Comparison of ENCODE assay signal across 8 cellular contexts in genomic region chr14:20998674-20999366, GRCh38.
DNase-seq lines count a peak whose midpoint lies in the region; TF ChIP-seq lines count a peak whose summit lies in the region.

SLC39A2 (plus strand) TSS chr14:20999293; CDS start chr14:20999447, 154 bp downstream.

- peaks cover 37% of the 10 kb centered on the region for H3K36me3 Mint-ChIP-seq in stimulated activated naive CD8-positive, alpha-beta T cell treated with anti-CD3 and anti-CD28 coated beads, Interleukin-15, Interleukin-2, amounts not matched to agents 100 ng/mL and 50 ng/mL, for 24 hours (ENCODE audit: low read depth)

- no peaks in the 10 kb centered on the region for H3K27me3 Mint-ChIP-seq in stimulated activated naive CD8-positive, alpha-beta T cell treated with anti-CD3 and anti-CD28 coated beads, Interleukin-15, Interleukin-2, amounts not matched to agents 100 ng/mL and 50 ng/mL, for 24 hours

- DNase-seq in HEK293T (ENCODE audit: extremely low spot score) (peak; percentile 22), astrocyte of the cerebellum (ENCODE audit: low read depth) (peak; percentile 40), iris pigment epithelial cell (ENCODE audit: low read depth) (peak; percentile 71), GOT3 (lab: John Stamatoyannopoulos, UW) (no peak), NCI-H1048 (lab: John Stamatoyannopoulos, UW) (no peak), D341Med (ENCODE audit: low spot score) (no peak)
- no peak for DNase-seq in stimulated activated CD4-positive, alpha-beta T cell treated with anti-CD3 and anti-CD28 coated beads, Interleukin-15, amount 100 ng/mL, for 24 hours

- TF ChIP-seq CTCF in astrocyte of the cerebellum (IDR thresholded peaks at IDR 0.05; ENCODE audit: low read depth, low read length, missing control alignments), result no peak

- CTCF ChIA-PET in HEK293T (lab: Yijun Ruan, JAX), result interaction anchor here (0.5 to 3.5 kb wide), 6 partner anchors 10 to 111 kb away, joined by 3 to 26 read pairs (median 3); no protein-coding TSS in a partner anchor

- no peaks in the 10 kb centered on the region for H3K9me3 Mint-ChIP-seq in stimulated activated naive CD8-positive, alpha-beta T cell treated with anti-CD3 and anti-CD28 coated beads, Interleukin-15, Interleukin-2, amounts not matched to agents 100 ng/mL and 50 ng/mL, for 24 hours

- no peak within 1 kb of the TSS for H3K4me3 ChIP-seq in astrocyte of the cerebellum (ENCODE audit: low read depth, low read length)

- in situ Hi-C loops in astrocyte of the cerebellum (cut with HindIII; ENCODE audit: low sequenced_read_pairs), result no loop called here

- POLR2A ChIA-PET in HEK293T (lab: Yijun Ruan, JAX), result interaction anchor here (2.4 kb wide), 1 partner anchor 28 kb away, joined by 15 read pairs; no protein-coding TSS in a partner anchor

- no peaks in the 10 kb centered on the region for H3K4me1 Mint-ChIP-seq in stimulated activated naive CD8-positive, alpha-beta T cell treated with anti-CD3 and anti-CD28 coated beads, Interleukin-15, Interleukin-2, amounts not matched to agents 100 ng/mL and 50 ng/mL, for 24 hours (ENCODE audit: low read depth)

- H3K27ac Mint-ChIP-seq in stimulated activated naive CD8-positive, alpha-beta T cell treated with anti-CD3 and anti-CD28 coated beads, Interleukin-15, Interleukin-2, amounts not matched to agents 100 ng/mL and 50 ng/mL, for 24 hours, result peak within 1 kb of the TSS; percentile 21

- no peak within 1 kb of the TSS for H3K4me3 Mint-ChIP-seq in stimulated activated naive CD8-positive, alpha-beta T cell treated with anti-CD3 and anti-CD28 coated beads, Interleukin-15, Interleukin-2, amounts not matched to agents 100 ng/mL and 50 ng/mL, for 24 hours

TF ChIP-seq in HEK293T, 16 proteins besides CTCF, POLR2A, EP300 and RAD21:
- TF ChIP-seq LEF1 (IDR thresholded peaks at IDR 0.05; ENCODE audit: borderline replicate concordance) (no peak), PKNOX1 (IDR thresholded peaks at IDR 0.05) (no peak)

Comparison
In these comparisons a context has a peak if more than half of its experiments do, and no peak if none do; other contexts are left out.
1. DNase-seq: peak in HEK293T (single experiment), astrocyte of the cerebellum (single experiment) and iris pigment epithelial cell (single experiment); none in GOT3 (single experiment), NCI-H1048 (single experiment), stimulated activated CD4-positive, alpha-beta T cell treated with anti-CD3 and anti-CD28 coated beads, Interleukin-15, amount 100 ng/mL, for 24 hours (single experiment) and D341Med (single experiment).